In genomic region chr11:115974703-115975102, GRCh38 we compare ENCODE assay signal across 20 cellular contexts.
DNase-seq lines count a peak whose midpoint lies in the region; ATAC-seq lines count a peak whose summit lies in the region.
"Had no signal": no experiment of that assay in that cellular context is flagged by ENCODE, and none has a peak within 500 bp of the region (broad histone marks: within the 10 kb centered on the region; RNA-seq: fewer than 3 reads in every experiment).

No MANE protein-coding gene starts in this region.

- H3K4me1 ChIP-seq in iPS-20b (ENCODE audit: insufficient read depth, low read length) (peaks cover 15% of the 10 kb centered on the region), neuronal stem cell (ENCODE audit: control insufficient read depth in 2 of 2, insufficient read depth in 1 of 2, low read depth in 1 of 2, low read length in 2 of 2) (peaks cover 4 to 7% of the 10 kb centered on the region in 2 donors)
- H3K4me1 ChIP-seq: adrenal gland, tibial artery had no signal

- peak overlapping the region; percentile 90 for H2AFZ ChIP-seq in neuronal stem cell (ENCODE audit: low read length)

- H3K18ac ChIP-seq in neuronal stem cell (ENCODE audit: low read length), result no peak overlapping the region

- H2BK5ac ChIP-seq in neuronal stem cell (ENCODE audit: low read length), result no peak overlapping the region

- H3K79me1 ChIP-seq in neuronal stem cell (ENCODE audit: low read depth, low read length), result no peaks in the 10 kb centered on the region

- H3K9me3 ChIP-seq in iPS-20b (ENCODE audit: insufficient read depth, low read depth, low read length) (no peaks in the 10 kb centered on the region), neuronal stem cell (replicated peaks in 1 of 2; ENCODE audit: control insufficient read depth in 2 of 2, insufficient read depth in 1 of 2, low read depth in 1 of 2, low read length in 2 of 2) (no peaks in the 10 kb centered on the region)
- H3K9me3 ChIP-seq: adrenal gland, tibial artery had no signal

- H3K27ac ChIP-seq in iPS-20b (ENCODE audit: low read length), result no peak overlapping the region
- H3K27ac ChIP-seq in neuronal stem cell (replicated peaks; ENCODE audit: low read length), result no peak overlapping the region
- H3K27ac ChIP-seq: adrenal gland, KMS-11, spleen, tibial artery had no signal

- in situ Hi-C loops in KBM-7 (cut with MboI; ENCODE audit: low pct_unique_long_range_greater_than_20kb, low sequenced_read_pairs), result no loop called here

- no peak overlapping the region for H2BK12ac ChIP-seq in neuronal stem cell (ENCODE audit: low read length)

- DNase-seq in RPMI7951 (ENCODE audit: low read depth) (peak; percentile 9), neuronal stem cell (ENCODE audit: low spot score) (no peak), KBM-7 (no peak)
- DNase-seq: activated CD4-positive, alpha-beta memory T cell treated with anti-CD3 and anti-CD28 coated beads for 36 hours; activated CD4-positive, CD25-positive, alpha-beta regulatory T cell; activated T-cell treated with anti-CD3 and anti-CD28 coated beads for 4 hours; adrenal gland; left ventricle myocardium superior; NCI-H2171 treated with DMSO at 0.1 percent for 48 hours; spleen; stimulated activated CD4-positive, alpha-beta T cell treated with anti-CD3 and anti-CD28 coated beads, Interleukin-4, amount 100 ng/mL, for 24 hours; stimulated activated naive CD8-positive, alpha-beta T cell treated with anti-CD3 and anti-CD28 coated beads, Interleukin-15, Interleukin-2, amounts not matched to agents 100 U/mL and 50 U/mL, for 24 hours; T1000; tibial artery had no signal

- H2BK120ac ChIP-seq in neuronal stem cell (ENCODE audit: low read depth, low read length), result no peak overlapping the region

- H3K4me3 ChIP-seq in iPS-20b (ENCODE audit: low read length), result peak overlapping the region; percentile 59
- peak overlapping the region in 1 of 2 donors; percentile 43 for H3K4me3 ChIP-seq in neuronal stem cell (ENCODE audit: low read length in 2 of 2)

- peak overlapping the region; percentile 59 for H3K4me2 ChIP-seq in neuronal stem cell (ENCODE audit: insufficient read depth, low read length, poor library complexity, severe bottlenecking)
- H3K4me2 ChIP-seq: KMS-11 had no signal

- peaks cover 55% of the 10 kb centered on the region for H3K27me3 ChIP-seq in iPS-20b (ENCODE audit: insufficient read depth, low read length)
- H3K27me3 ChIP-seq in neuronal stem cell (ENCODE audit: control insufficient read depth in 3 of 3, insufficient read depth in 3 of 3, low read depth in 1 of 3, low read length in 3 of 3), result no peaks in the 10 kb centered on the region

- H3K23ac ChIP-seq in neuronal stem cell (ENCODE audit: low read depth, low read length, poor library complexity), result no peak overlapping the region

- H4K8ac ChIP-seq in neuronal stem cell (ENCODE audit: low read depth, low read length), result no peak overlapping the region

- H3K9ac ChIP-seq in iPS-20b (ENCODE audit: low read depth, low read length), result peak overlapping the region; percentile 44; the same call in 1 of the 2 replicates
- no peak overlapping the region for H3K9ac ChIP-seq in neuronal stem cell (ENCODE audit: low read depth, low read length, poor library complexity)
- H3K9ac ChIP-seq: KMS-11 had no signal

- H2AK5ac ChIP-seq in neuronal stem cell (ENCODE audit: low read depth, low read length), result no peak overlapping the region

- no peak overlapping the region for H2BK15ac ChIP-seq in neuronal stem cell (ENCODE audit: low read length)

- ATAC-seq in GM21390 (IDR thresholded peaks at IDR 0.05; ENCODE audit: unreplicated experiment) (peak; percentile 18), GM18858 (IDR thresholded peaks at IDR 0.05; ENCODE audit: unreplicated experiment) (no peak), HG02588 (IDR thresholded peaks at IDR 0.05; ENCODE audit: unreplicated experiment) (no peak)
- no peak for ATAC-seq in activated CD4-positive, CD25-positive, alpha-beta regulatory T cell treated with anti-CD3 and anti-CD28 coated beads, Interleukin-2, amount 50 U/mL, for 24 hours
- ATAC-seq: stimulated activated naive CD8-positive, alpha-beta T cell treated with anti-CD3 and anti-CD28 coated beads, Interleukin-15, Interleukin-2, amounts not matched to agents 100 U/mL and 50 U/mL, for 24 hours had no signal

- H4K91ac ChIP-seq in neuronal stem cell (ENCODE audit: low read depth, low read length, poor library complexity), result no peak overlapping the region

- no CpG with 5 or more reads among the region's 1 CpG for WGBS in neuronal stem cell (ENCODE audit: extremely low coverage in 2 of 2, insufficient read length in 2 of 2, insufficient replicate concordance in 1 of 2), 2 donors

- H3K14ac ChIP-seq in neuronal stem cell (ENCODE audit: low read length), result no peak overlapping the region

- no peaks in the 10 kb centered on the region for H3K36me3 ChIP-seq in iPS-20b (ENCODE audit: insufficient read depth, low read depth, low read length)
- no peaks in the 10 kb centered on the region for H3K36me3 ChIP-seq in neuronal stem cell (replicated peaks in 1 of 2; ENCODE audit: control insufficient read depth in 2 of 2, insufficient read depth in 2 of 2, low read length in 2 of 2)
- H3K36me3 ChIP-seq: adrenal gland, spleen, tibial artery had no signal

- no peak overlapping the region for H3K4ac ChIP-seq in neuronal stem cell (ENCODE audit: low read length)
